ENCODE assay signal across 1 cellular context in genomic region chr4:1776521-1777161, GRCh38.
TF ChIP-seq lines count a peak whose summit lies in the region.

No MANE protein-coding gene starts in this region.

TF ChIP-seq in HepG2, 621 proteins besides CTCF, POLR2A, EP300 and RAD21 (continued from another document and continues in another):
- TF ChIP-seq ZXDC (CRISPR knock-in tag; IDR thresholded peaks at IDR 0.05) (no peak; the same call in 1 of the 2 replicates), ZNF331 (CRISPR knock-in tag; IDR thresholded peaks at IDR 0.05) (peak; percentile 64; the same call in 1 of the 2 replicates), AKAP8 (CRISPR knock-in tag; IDR thresholded peaks at IDR 0.05) (no peak), MNT (IDR thresholded peaks at IDR 0.05) (no peak), PHF8 (CRISPR knock-in tag; IDR thresholded peaks at IDR 0.05) (0 out of 2 replicates have a peak, but pooled peaks have one; percentile 53), HNF4A (CRISPR knock-in tag; IDR thresholded peaks at IDR 0.05) (peak; percentile 83), ZNF75D (CRISPR knock-in tag; IDR thresholded peaks at IDR 0.05; ENCODE audit: borderline replicate concordance) (no peak), ZSCAN20 (CRISPR knock-in tag; IDR thresholded peaks at IDR 0.05; ENCODE audit: borderline replicate concordance) (0 out of 2 replicates have a peak, but pooled peaks have one; percentile 45), POGK (CRISPR knock-in tag; conservative IDR thresholded peaks at IDR 0.05) (peak; percentile 92), ZHX1 (CRISPR knock-in tag; IDR thresholded peaks at IDR 0.05; ENCODE audit: low read depth) (0 out of 2 replicates have a peak, but pooled peaks have one; percentile 28), ZNF556 (CRISPR knock-in tag; IDR thresholded peaks at IDR 0.05; ENCODE audit: borderline replicate concordance) (no peak), ZSCAN12 (CRISPR knock-in tag; IDR thresholded peaks at IDR 0.05) (no peak), ZNF562 (CRISPR knock-in tag; IDR thresholded peaks at IDR 0.05; ENCODE audit: borderline replicate concordance) (no peak), PHB2 (IDR thresholded peaks at IDR 0.05; ENCODE audit: partially characterized antibody) (no peak), MLLT10 (CRISPR knock-in tag; IDR thresholded peaks at IDR 0.05) (no peak), IRX3 (CRISPR knock-in tag; IDR thresholded peaks at IDR 0.05; ENCODE audit: borderline replicate concordance, low read depth) (no peak), KDM2A (CRISPR knock-in tag; IDR thresholded peaks at IDR 0.05; ENCODE audit: borderline replicate concordance, low read depth) (peak; percentile 31; the same call in 1 of the 2 replicates), REXO4 (CRISPR knock-in tag; IDR thresholded peaks at IDR 0.05; ENCODE audit: borderline replicate concordance) (no peak), ZBTB26 (CRISPR knock-in tag; IDR thresholded peaks at IDR 0.05; ENCODE audit: borderline replicate concordance) (no peak), HDAC2 (CRISPR knock-in tag; IDR thresholded peaks at IDR 0.05) (peak; percentile 74), ZNF484 (CRISPR knock-in tag; IDR thresholded peaks at IDR 0.05; ENCODE audit: borderline replicate concordance, low read depth) (no peak), PAF1 (CRISPR knock-in tag; IDR thresholded peaks at IDR 0.05) (no peak), ZNF329 (CRISPR knock-in tag; IDR thresholded peaks at IDR 0.05; ENCODE audit: low read depth) (no peak), ZNF747 (CRISPR knock-in tag; IDR thresholded peaks at IDR 0.05; ENCODE audit: borderline replicate concordance) (no peak), MZF1 (CRISPR knock-in tag; IDR thresholded peaks at IDR 0.05; ENCODE audit: borderline replicate concordance) (no peak), CAMTA2 (CRISPR knock-in tag; IDR thresholded peaks at IDR 0.05; ENCODE audit: borderline replicate concordance) (no peak), MLX (CRISPR knock-in tag; IDR thresholded peaks at IDR 0.05) (peak; percentile 95), ZEB1 (IDR thresholded peaks at IDR 0.05; ENCODE audit: insufficient replicate concordance, low read depth) (no peak), ZNF33B (CRISPR knock-in tag; IDR thresholded peaks at IDR 0.05) (no peak), DNMT3B (CRISPR knock-in tag; conservative IDR thresholded peaks at IDR 0.05) (no peak), FOXP4 (CRISPR knock-in tag; IDR thresholded peaks at IDR 0.05) (peak; percentile 66), SNAI1 (CRISPR knock-in tag; IDR thresholded peaks at IDR 0.05; ENCODE audit: borderline replicate concordance) (no peak), SRF (IDR thresholded peaks at IDR 0.05; ENCODE audit: low read depth, low read length) (no peak), ZNF619 (CRISPR knock-in tag; IDR thresholded peaks at IDR 0.05) (peak; percentile 12; the same call in 1 of the 2 replicates), IRF2 (CRISPR knock-in tag; IDR thresholded peaks at IDR 0.05) (peak; percentile 53), SP2 (CRISPR knock-in tag; IDR thresholded peaks at IDR 0.05) (no peak), CEBPZ (IDR thresholded peaks at IDR 0.05; ENCODE audit: low read length) (no peak), ZNF598 (CRISPR knock-in tag; IDR thresholded peaks at IDR 0.05; ENCODE audit: borderline replicate concordance) (no peak), ZNF510 (CRISPR knock-in tag; IDR thresholded peaks at IDR 0.05; ENCODE audit: low read depth) (no peak), POLR2G (IDR thresholded peaks at IDR 0.05; ENCODE audit: low read depth, low read length) (peak; percentile 8; the same call in 1 of the 2 replicates), BHLHE40 (IDR thresholded peaks at IDR 0.05; ENCODE audit: low read length) (peak; percentile 61), PLRG1 (conservative IDR thresholded peaks at IDR 0.05) (no peak), ZNF670 (CRISPR knock-in tag; IDR thresholded peaks at IDR 0.05; ENCODE audit: borderline replicate concordance) (no peak), ZGPAT (CRISPR knock-in tag; IDR thresholded peaks at IDR 0.05) (peak; percentile 80; the same call in 1 of the 2 replicates), HOXA9 (CRISPR knock-in tag; IDR thresholded peaks at IDR 0.05; ENCODE audit: borderline replicate concordance) (no peak), GLMP (CRISPR knock-in tag; IDR thresholded peaks at IDR 0.05; ENCODE audit: borderline replicate concordance) (no peak)
